Comparison of ENCODE assay signal across 18 cellular contexts in genomic region chr12:725076-725475, GRCh38.
"Had no signal": no experiment of that assay in that cellular context is flagged by ENCODE, and none has a peak within 500 bp of the region (broad histone marks: within the 10 kb centered on the region; RNA-seq: fewer than 3 reads in every experiment).

No MANE protein-coding gene starts in this region.

- H3K4me3 Mint-ChIP-seq: activated T-cell treated with anti-CD3 and anti-CD28 coated beads, Interleukin-2, amount 50 U/mL, for 4 hours had no signal

- H3K4me3 ChIP-seq: esophagus muscularis mucosa, heart right ventricle, pancreas, prostate gland, spleen, testis, transverse colon, uterus had no signal

- H3K27me3 Mint-ChIP-seq: activated naive CD4-positive, alpha-beta T cell treated with anti-CD3 and anti-CD28 coated beads, Interleukin-2, amount 50 U/mL, for 24 hours; activated T-helper 17 cell treated with anti-CD3 and anti-CD28 coated beads, Interleukin-2, amount 50 U/mL, for 72 hours had no signal

- H3K9me3 ChIP-seq: esophagus muscularis mucosa, heart right ventricle, pancreas, prostate gland, spleen, testis, transverse colon, uterus had no signal

- H3K4me1 ChIP-seq: pancreas, testis had no signal

- H3K27me3 ChIP-seq: esophagus muscularis mucosa, foreskin keratinocyte, heart right ventricle, pancreas, spleen, testis, transverse colon, uterus had no signal

- DNase-seq: effector CD4-positive, alpha-beta T cell; heart right ventricle; left ventricle myocardium superior; nucleus accumbens; pancreas; spleen; stimulated activated naive CD8-positive, alpha-beta T cell treated with anti-CD3 and anti-CD28 coated beads, Interleukin-15, Interleukin-2, amounts not matched to agents 100 U/mL and 50 U/mL, for 24 hours; T-helper 9 cell; testis; transverse colon; uterus; WERI-Rb-1 had no signal

- H3K27ac ChIP-seq: esophagus muscularis mucosa, foreskin keratinocyte, pancreas, prostate gland, testis, transverse colon, uterus, WERI-Rb-1 had no signal

- H3K36me3 Mint-ChIP-seq: activated naive CD4-positive, alpha-beta T cell treated with anti-CD3 and anti-CD28 coated beads, Interleukin-2, amount 50 U/mL, for 24 hours had no signal

- H3K36me3 ChIP-seq: esophagus muscularis mucosa, heart right ventricle, pancreas, prostate gland, spleen, transverse colon, uterus, WERI-Rb-1 had no signal

- H3K9me3 Mint-ChIP-seq: activated T-cell treated with anti-CD3 and anti-CD28 coated beads, Interleukin-2, amount 50 U/mL, for 4 hours; activated T-helper 17 cell treated with anti-CD3 and anti-CD28 coated beads, Interleukin-2, amount 50 U/mL, for 72 hours had no signal
